ENCODE assay signal across 30 cellular contexts in the genomic region with DNA sequence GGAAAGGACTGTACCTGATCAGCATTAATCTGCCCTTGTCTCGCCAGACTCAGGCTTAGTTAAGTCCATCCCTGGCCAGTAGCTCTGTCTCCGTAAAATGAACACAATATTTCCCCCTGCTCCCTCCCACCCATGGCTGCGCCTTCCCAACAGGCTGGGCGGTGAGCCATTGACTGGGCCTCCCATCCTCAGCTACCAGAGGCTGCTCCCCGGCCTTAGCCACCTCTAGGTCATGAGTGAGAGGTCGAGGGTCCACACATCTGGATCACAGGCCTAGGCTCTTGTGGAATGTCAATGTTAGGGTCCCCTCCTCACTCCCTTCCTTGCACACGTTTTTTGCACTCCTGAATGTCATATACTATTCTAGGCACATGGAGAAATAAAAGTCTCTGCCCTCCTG. TPM values are rescaled to one million over a fixed set of nuclear protein-coding genes. Genes with fewer than 3 reads are reported as not detected.
"Had no signal": no experiment of that assay in that cellular context is flagged by ENCODE, and none has a peak within 500 bp of the region (broad histone marks: within the 10 kb centered on the region; RNA-seq: fewer than 3 reads in every experiment).

No MANE protein-coding gene starts in this region.

- DNase-seq: activated CD4-positive, alpha-beta memory T cell treated with anti-CD3 and anti-CD28 coated beads for 36 hours; activated CD4-positive, alpha-beta T cell treated with anti-CD3 and anti-CD28 coated beads for 36 hours; activated CD4-positive, alpha-beta T cell treated with anti-CD3 and anti-CD28 coated beads, Interleukin-2, amount 10 ng/mL, durations not matched to agents 24 days and 14 days; activated CD4-positive, CD25-positive, alpha-beta regulatory T cell; activated CD4-positive, CD25-positive, alpha-beta regulatory T cell treated with anti-CD3 and anti-CD28 coated beads, Interleukin-2, amount 50 U/mL, for 72 hours; activated CD8-positive, alpha-beta memory T cell treated with anti-CD3 and anti-CD28 coated beads, Interleukin-2, amount 10 ng/mL, durations not matched to agents 7 days and 5 days; activated CD8-positive, alpha-beta memory T cell treated with anti-CD3 and anti-CD28 coated beads, Interleukin-2, amount 50 U/mL, for 4 hours; activated CD8-positive, alpha-beta T cell treated with anti-CD3 and anti-CD28 coated beads, Interleukin-2, amount 10 ng/mL, durations not matched to agents 7 days and 5 days; activated effector memory CD4-positive, alpha-beta T cell treated with anti-CD3 and anti-CD28 coated beads, Interleukin-2, amount 50 U/mL, for 16 hours; activated naive CD4-positive, alpha-beta T cell treated with anti-CD3 and anti-CD28 coated beads for 36 hours; activated naive CD8-positive, alpha-beta T cell treated with anti-CD3 and anti-CD28 coated beads for 36 hours; activated naive CD8-positive, alpha-beta T cell treated with anti-CD3 and anti-CD28 coated beads, Interleukin-2, amount 50 U/mL, for 24 hours; activated T-cell treated with anti-CD3 and anti-CD28 coated beads, Interleukin-2, amount 50 U/mL, for 1 hour; activated T-cell treated with anti-CD3 and anti-CD28 coated beads, Interleukin-2, amount 50 U/mL, for 48 hours; adrenal gland; amygdala; aorta; body of pancreas; caudate nucleus; cortex of kidney; dermis blood vessel endothelial cell; effector CD8-positive, alpha-beta T cell; esophagus squamous epithelium; foreskin melanocyte; T-helper 2 cell had no signal

- H3K4me1 Mint-ChIP-seq: activated CD4-positive, alpha-beta T cell treated with anti-CD3 and anti-CD28 coated beads for 36 hours; activated CD4-positive, alpha-beta T cell treated with anti-CD3 and anti-CD28 coated beads, Interleukin-2, amount 10 ng/mL, durations not matched to agents 24 days and 14 days; activated naive CD4-positive, alpha-beta T cell treated with anti-CD3 and anti-CD28 coated beads, Interleukin-2, amount 50 U/mL, for 24 hours; activated naive CD8-positive, alpha-beta T cell treated with anti-CD3 and anti-CD28 coated beads for 36 hours; activated naive CD8-positive, alpha-beta T cell treated with anti-CD3 and anti-CD28 coated beads, Interleukin-2, amount 50 U/mL, for 24 hours had no signal

- H3K36me3 Mint-ChIP-seq: activated CD4-positive, alpha-beta memory T cell treated with anti-CD3 and anti-CD28 coated beads for 36 hours; activated CD8-positive, alpha-beta memory T cell treated with anti-CD3 and anti-CD28 coated beads, Interleukin-2, amount 10 ng/mL, durations not matched to agents 7 days and 5 days; activated naive CD4-positive, alpha-beta T cell treated with anti-CD3 and anti-CD28 coated beads, Interleukin-2, amount 50 U/mL, for 24 hours; activated naive CD8-positive, alpha-beta T cell treated with anti-CD3 and anti-CD28 coated beads for 36 hours had no signal

- H3K27me3 ChIP-seq: adrenal gland, body of pancreas had no signal

- H3K27ac Mint-ChIP-seq: activated CD4-positive, alpha-beta memory T cell treated with anti-CD3 and anti-CD28 coated beads for 36 hours; activated CD4-positive, alpha-beta T cell treated with anti-CD3 and anti-CD28 coated beads for 36 hours; activated CD4-positive, alpha-beta T cell treated with anti-CD3 and anti-CD28 coated beads, Interleukin-2, amount 10 ng/mL, durations not matched to agents 24 days and 14 days; activated CD8-positive, alpha-beta memory T cell treated with anti-CD3 and anti-CD28 coated beads, Interleukin-2, amount 10 ng/mL, durations not matched to agents 7 days and 5 days; activated CD8-positive, alpha-beta T cell treated with anti-CD3 and anti-CD28 coated beads, Interleukin-2, amount 10 ng/mL, durations not matched to agents 7 days and 5 days; activated naive CD4-positive, alpha-beta T cell treated with anti-CD3 and anti-CD28 coated beads for 36 hours; activated naive CD4-positive, alpha-beta T cell treated with anti-CD3 and anti-CD28 coated beads, Interleukin-2, amount 50 U/mL, for 24 hours; activated naive CD8-positive, alpha-beta T cell treated with anti-CD3 and anti-CD28 coated beads for 36 hours; activated naive CD8-positive, alpha-beta T cell treated with anti-CD3 and anti-CD28 coated beads, Interleukin-2, amount 50 U/mL, for 24 hours; activated T-helper 1 cell treated with anti-CD3 and anti-CD28 coated beads, Interleukin-12 subunit alpha, Interleukin-12 subunit beta, Interleukin-2, Interleukin-4 antibody, amounts not matched to agents 30 ng/mL and 10 ng/mL and 1 ng/mL, durations not matched to agents 14 hours and 24 hours and 36 hours; activated T-helper 2 cell treated with anti-CD3 and anti-CD28 coated beads, Interferon-gamma antibody, Interleukin-2, Interleukin-4, amounts not matched to agents 10 μg/mL and 5 μg/mL and 100 μg/mL, durations not matched to agents 14 hours and 24 hours and 36 hours had no signal

- H3K27ac ChIP-seq: adrenal gland, body of pancreas, epithelial cell of prostate, esophagus squamous epithelium, gastroesophageal sphincter had no signal

- H3K4me1 ChIP-seq: adrenal gland, body of pancreas had no signal

- H3K9me3 ChIP-seq: adrenal gland, body of pancreas, esophagus squamous epithelium, gastroesophageal sphincter had no signal

- ATAC-seq: activated CD4-positive, alpha-beta T cell treated with anti-CD3 and anti-CD28 coated beads for 36 hours; activated CD8-positive, alpha-beta memory T cell treated with anti-CD3 and anti-CD28 coated beads, Interleukin-2, amount 10 ng/mL, durations not matched to agents 7 days and 5 days; activated CD8-positive, alpha-beta T cell treated with anti-CD3 and anti-CD28 coated beads, Interleukin-2, amount 10 ng/mL, durations not matched to agents 7 days and 5 days; activated naive CD8-positive, alpha-beta T cell treated with anti-CD3 and anti-CD28 coated beads, Interleukin-2, amount 50 U/mL, for 24 hours; body of pancreas; gastroesophageal sphincter had no signal

- H3K4me3 Mint-ChIP-seq: activated CD4-positive, alpha-beta memory T cell treated with anti-CD3 and anti-CD28 coated beads for 36 hours; activated CD4-positive, alpha-beta T cell treated with anti-CD3 and anti-CD28 coated beads for 36 hours; activated CD4-positive, alpha-beta T cell treated with anti-CD3 and anti-CD28 coated beads, Interleukin-2, amount 10 ng/mL, durations not matched to agents 24 days and 14 days; activated CD8-positive, alpha-beta memory T cell treated with anti-CD3 and anti-CD28 coated beads, Interleukin-2, amount 10 ng/mL, durations not matched to agents 7 days and 5 days; activated CD8-positive, alpha-beta T cell treated with anti-CD3 and anti-CD28 coated beads, Interleukin-2, amount 10 ng/mL, durations not matched to agents 7 days and 5 days; activated naive CD4-positive, alpha-beta T cell treated with anti-CD3 and anti-CD28 coated beads for 36 hours; activated naive CD4-positive, alpha-beta T cell treated with anti-CD3 and anti-CD28 coated beads, Interleukin-2, amount 50 U/mL, for 24 hours; activated naive CD8-positive, alpha-beta T cell treated with anti-CD3 and anti-CD28 coated beads for 36 hours; activated naive CD8-positive, alpha-beta T cell treated with anti-CD3 and anti-CD28 coated beads, Interleukin-2, amount 50 U/mL, for 24 hours; activated T-helper 1 cell treated with anti-CD3 and anti-CD28 coated beads, Interleukin-12 subunit alpha, Interleukin-12 subunit beta, Interleukin-2, Interleukin-4 antibody, amounts not matched to agents 30 ng/mL and 10 ng/mL and 1 ng/mL, durations not matched to agents 14 hours and 24 hours and 36 hours had no signal

- H3K9me3 Mint-ChIP-seq: activated CD4-positive, alpha-beta memory T cell treated with anti-CD3 and anti-CD28 coated beads for 36 hours; activated CD4-positive, alpha-beta T cell treated with anti-CD3 and anti-CD28 coated beads, Interleukin-2, amount 10 ng/mL, durations not matched to agents 24 days and 14 days; activated naive CD4-positive, alpha-beta T cell treated with anti-CD3 and anti-CD28 coated beads for 36 hours; activated naive CD4-positive, alpha-beta T cell treated with anti-CD3 and anti-CD28 coated beads, Interleukin-2, amount 50 U/mL, for 24 hours; activated naive CD8-positive, alpha-beta T cell treated with anti-CD3 and anti-CD28 coated beads for 36 hours; activated naive CD8-positive, alpha-beta T cell treated with anti-CD3 and anti-CD28 coated beads, Interleukin-2, amount 50 U/mL, for 24 hours; activated T-helper 1 cell treated with anti-CD3 and anti-CD28 coated beads, Interleukin-12 subunit alpha, Interleukin-12 subunit beta, Interleukin-2, Interleukin-4 antibody, amounts not matched to agents 30 ng/mL and 10 ng/mL and 1 ng/mL, durations not matched to agents 14 hours and 24 hours and 36 hours; activated T-helper 2 cell treated with anti-CD3 and anti-CD28 coated beads, Interferon-gamma antibody, Interleukin-2, Interleukin-4, amounts not matched to agents 10 μg/mL and 5 μg/mL and 100 μg/mL, durations not matched to agents 14 hours and 24 hours and 36 hours had no signal

- H3K36me3 ChIP-seq: adrenal gland, esophagus squamous epithelium, gastroesophageal sphincter had no signal

- H3K4me3 ChIP-seq: adrenal gland, body of pancreas, esophagus squamous epithelium, gastroesophageal sphincter had no signal

RNA-seq across cellular contexts. Expression of gene EIF5AL1, which starts 17.5 kb away (rescaled TPM):
- total RNA-seq: body of pancreas had no signal
